Comparison of ENCODE assay signal across 13 cellular contexts in the genomic region with DNA sequence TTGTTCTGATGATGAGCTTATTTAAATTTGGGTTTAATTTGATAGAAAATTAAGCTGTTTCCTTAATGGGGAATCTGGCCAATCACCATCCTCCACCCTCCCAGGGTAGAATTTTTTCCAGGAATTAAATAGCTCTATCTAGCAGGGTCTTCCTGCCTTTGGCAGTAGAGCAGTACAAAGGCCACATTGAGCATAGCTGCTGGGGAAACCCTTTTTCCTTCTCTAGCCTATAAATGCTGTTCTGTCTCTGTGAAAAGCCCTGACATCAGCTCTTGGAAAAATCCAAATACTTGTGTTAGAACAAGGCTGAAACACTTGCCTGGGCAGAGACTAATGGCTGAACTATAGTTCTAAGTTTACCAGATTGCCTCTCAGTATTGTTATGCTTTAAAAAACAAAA. TPM values are rescaled to one million over a fixed set of nuclear protein-coding genes. Genes with fewer than 3 reads are reported as not detected.
DNase-seq lines count a peak whose midpoint lies in the region; ATAC-seq, FAIRE-seq and TF ChIP-seq lines count a peak whose summit lies in the region.
"Had no signal": no experiment of that assay in that cellular context is flagged by ENCODE, and none has a peak within 500 bp of the region (broad histone marks: within the 10 kb centered on the region; RNA-seq: fewer than 3 reads in every experiment).

No MANE protein-coding gene starts in this region.

- peaks cover 46% of the 10 kb centered on the region for H3K36me3 Mint-ChIP-seq in nephron progenitor cell (ENCODE audit: low read depth)

- no peaks in the 10 kb centered on the region for H3K27me3 Mint-ChIP-seq in nephron progenitor cell (ENCODE audit: low read depth, poor library complexity)

- H3K4me1 ChIP-seq in cardiac muscle cell (ENCODE audit: low read depth) (peaks cover 6% of the 10 kb centered on the region), hepatocyte (ENCODE audit: insufficient read depth) (peaks cover 21% of the 10 kb centered on the region), small intestine (ENCODE audit: control insufficient read depth in 2 of 2, insufficient read depth in 1 of 2, low read depth in 1 of 2, low read length in 1 of 2) (peaks cover 0 to 11% of the 10 kb centered on the region in 2 donors)

- peaks cover 50% of the 10 kb centered on the region for H3K9me3 Mint-ChIP-seq in nephron progenitor cell
- H3K9me3 Mint-ChIP-seq: stimulated activated naive CD8-positive, alpha-beta T cell treated with anti-CD3 and anti-CD28 coated beads, Interleukin-15, amount 100 ng/mL, for 72 hours had no signal

- ATAC-seq in Right ventricle myocardium inferior (no peak), GM21381 (IDR thresholded peaks at IDR 0.05; ENCODE audit: unreplicated experiment) (no peak)
- ATAC-seq: HCT116; stimulated activated naive CD8-positive, alpha-beta T cell treated with anti-CD3 and anti-CD28 coated beads, Interleukin-15, amount 100 ng/mL, for 72 hours had no signal

- no peak overlapping the region for H3K4me3 Mint-ChIP-seq in nephron progenitor cell
- H3K4me3 Mint-ChIP-seq: activated naive CD8-positive, alpha-beta T cell treated with anti-CD3 and anti-CD28 coated beads for 36 hours; stimulated activated naive CD8-positive, alpha-beta T cell treated with anti-CD3 and anti-CD28 coated beads, Interleukin-15, amount 100 ng/mL, for 72 hours had no signal

- intact Hi-C loops in Right ventricle myocardium inferior (cut with DNase I) = no loop called here

- DNase-seq in cardiac muscle cell (ENCODE audit: low read depth in 1 of 2, low spot score in 1 of 2) = peak; percentile 19 to 32
- DNase-seq in Right ventricle myocardium inferior (ENCODE audit: missing footprints) = no peak
- peak; percentile 61 for DNase-seq in hepatocyte (ENCODE audit: low spot score)
- no peak for DNase-seq in nephron progenitor cell
- DNase-seq in GM10266 (ENCODE audit: extremely low spot score) = no peak
- no peak for DNase-seq in NCI-H345 (lab: John Stamatoyannopoulos, UW)
- no peak for DNase-seq in small intestine
- DNase-seq: activated naive CD8-positive, alpha-beta T cell treated with anti-CD3 and anti-CD28 coated beads for 36 hours; stimulated activated CD4-positive, alpha-beta T cell treated with anti-CD3 and anti-CD28 coated beads, Interleukin-2, amount 100 ng/mL, for 48 hours; stimulated activated naive CD8-positive, alpha-beta T cell treated with anti-CD3 and anti-CD28 coated beads, Interleukin-15, amount 100 ng/mL, for 72 hours had no signal

- H3K4me2 ChIP-seq in hepatocyte = peak overlapping the region; percentile 30

- H3K27ac ChIP-seq in cardiac muscle cell = peak overlapping the region; percentile 54
- H3K27ac ChIP-seq in hepatocyte = peak overlapping the region; percentile 79
- H3K27ac ChIP-seq in small intestine (ENCODE audit: low read depth in 1 of 2, low read length in 1 of 2) = no peak overlapping the region

- TF ChIP-seq CTCF in cardiac muscle cell (IDR thresholded peaks at IDR 0.05; ENCODE audit: low read depth, low read length) = no peak
- no peak for TF ChIP-seq CTCF in hepatocyte (IDR thresholded peaks at IDR 0.05; ENCODE audit: poor library complexity)
- no peak for TF ChIP-seq CTCF in nephron progenitor cell (IDR thresholded peaks at IDR 0.05)
- no peak for TF ChIP-seq CTCF in GM10266 (IDR thresholded peaks at IDR 0.05; ENCODE audit: control insufficient read depth, insufficient read depth, low read depth, missing control alignments)

- FAIRE-seq in small intestine (lab: Jason Lieb, UNC) = no peak
- FAIRE-seq: GM19239 had no signal

- no peaks in the 10 kb centered on the region for H3K4me1 Mint-ChIP-seq in nephron progenitor cell
- H3K4me1 Mint-ChIP-seq: activated naive CD8-positive, alpha-beta T cell treated with anti-CD3 and anti-CD28 coated beads for 36 hours; stimulated activated naive CD8-positive, alpha-beta T cell treated with anti-CD3 and anti-CD28 coated beads, Interleukin-15, amount 100 ng/mL, for 72 hours had no signal

- peak overlapping the region; percentile 23 for H3K27ac Mint-ChIP-seq in nephron progenitor cell
- H3K27ac Mint-ChIP-seq: activated naive CD8-positive, alpha-beta T cell treated with anti-CD3 and anti-CD28 coated beads for 36 hours; stimulated activated naive CD8-positive, alpha-beta T cell treated with anti-CD3 and anti-CD28 coated beads, Interleukin-15, amount 100 ng/mL, for 72 hours had no signal

- H3K4me3 ChIP-seq in cardiac muscle cell = no peak overlapping the region
- no peak overlapping the region for H3K4me3 ChIP-seq in hepatocyte
- no peak overlapping the region for H3K4me3 ChIP-seq in small intestine (ENCODE audit: low read depth in 1 of 2, low read length in 2 of 2)

- H2AFZ ChIP-seq in hepatocyte = no peak overlapping the region

- H3K9me3 ChIP-seq in cardiac muscle cell (ENCODE audit: low read depth) (no peaks in the 10 kb centered on the region), hepatocyte (ENCODE audit: low read depth) (no peaks in the 10 kb centered on the region), small intestine (ENCODE audit: control insufficient read depth, low read depth) (no peaks in the 10 kb centered on the region)

- no peaks in the 10 kb centered on the region for H3K36me3 ChIP-seq in cardiac muscle cell
- no peaks in the 10 kb centered on the region for H3K36me3 ChIP-seq in hepatocyte (replicated peaks; ENCODE audit: insufficient read depth, low read depth)
- no peaks in the 10 kb centered on the region for H3K36me3 ChIP-seq in small intestine (ENCODE audit: control insufficient read depth in 2 of 2, insufficient read depth in 2 of 2, low read length in 2 of 2)

- no peaks in the 10 kb centered on the region for H3K9me2 ChIP-seq in hepatocyte (replicated peaks; ENCODE audit: insufficient read depth)

- H3K27me3 ChIP-seq in cardiac muscle cell = no peaks in the 10 kb centered on the region
- no peaks in the 10 kb centered on the region for H3K27me3 ChIP-seq in hepatocyte
- no peaks in the 10 kb centered on the region for H3K27me3 ChIP-seq in small intestine (ENCODE audit: control insufficient read depth in 2 of 2, insufficient read depth in 2 of 2, low read length in 2 of 2)

- peaks cover 15% of the 10 kb centered on the region for H4K20me1 ChIP-seq in hepatocyte (ENCODE audit: insufficient read depth, poor library complexity, severe bottlenecking)

- H3K79me2 ChIP-seq in hepatocyte = peaks cover 92% of the 10 kb centered on the region

RNA-seq across cellular contexts. Expression of gene ARHGEF12, which starts 55.1 kb away (rescaled TPM):
- total RNA-seq in cardiac muscle cell (29.9 and 43.4 TPM in 2 replicates), Right ventricle myocardium inferior (81.7 TPM), hepatocyte (69.9 and 75.1 TPM in 2 replicates)
- polyA plus RNA-seq in cardiac muscle cell (19.4 and 21.7 TPM in 2 replicates), hepatocyte (21.2 and 22.9 TPM in 2 replicates), small intestine (10 to 100 TPM; 15.1 to 22.3 (median 22.1) TPM)

Comparison
In these comparisons a context has a peak if more than half of its experiments do, and no peak if none do; other contexts are left out.
1. DNase-seq: peak in cardiac muscle cell (2 of 2) and hepatocyte (single experiment); none in Right ventricle myocardium inferior (single experiment), nephron progenitor cell (single experiment), GM10266 (single experiment), NCI-H345 (single experiment) and small intestine (single experiment).
2. H3K27ac ChIP-seq: peak in cardiac muscle cell (single experiment) and hepatocyte (single experiment); none in small intestine (0 of 2).